1 cellular context compared by ENCODE assay signal in genomic region chr7:138625084-138625848, GRCh38.
A peak's percentile ranks its signal among the peaks of the same experiment; 100 is the strongest.
TF ChIP-seq lines count a peak whose summit lies in the region.

No MANE protein-coding gene starts in this region.

TF ChIP-seq in K562, 482 proteins besides CTCF, POLR2A, EP300 and RAD21 (continued from another document):
- TF ChIP-seq SFPQ (IDR thresholded peaks at IDR 0.05; ENCODE audit: low read depth, low read length) (no peak), PRPF4 (IDR thresholded peaks at IDR 0.05; ENCODE audit: insufficient read depth, low read depth, low read length, poor library complexity, severe bottlenecking) (no peak), ELF1 (tag; IDR thresholded peaks at IDR 0.05) (no peak), EHMT2 (IDR thresholded peaks at IDR 0.05) (no peak), CCNT2 (IDR thresholded peaks at IDR 0.05; ENCODE audit: borderline replicate concordance, extremely low read depth, insufficient read length, low read depth, low read length) (peak; percentile 17), KLF10 (CRISPR knock-in tag; IDR thresholded peaks at IDR 0.05) (no peak)
- TF ChIP-seq, protein P1, sequence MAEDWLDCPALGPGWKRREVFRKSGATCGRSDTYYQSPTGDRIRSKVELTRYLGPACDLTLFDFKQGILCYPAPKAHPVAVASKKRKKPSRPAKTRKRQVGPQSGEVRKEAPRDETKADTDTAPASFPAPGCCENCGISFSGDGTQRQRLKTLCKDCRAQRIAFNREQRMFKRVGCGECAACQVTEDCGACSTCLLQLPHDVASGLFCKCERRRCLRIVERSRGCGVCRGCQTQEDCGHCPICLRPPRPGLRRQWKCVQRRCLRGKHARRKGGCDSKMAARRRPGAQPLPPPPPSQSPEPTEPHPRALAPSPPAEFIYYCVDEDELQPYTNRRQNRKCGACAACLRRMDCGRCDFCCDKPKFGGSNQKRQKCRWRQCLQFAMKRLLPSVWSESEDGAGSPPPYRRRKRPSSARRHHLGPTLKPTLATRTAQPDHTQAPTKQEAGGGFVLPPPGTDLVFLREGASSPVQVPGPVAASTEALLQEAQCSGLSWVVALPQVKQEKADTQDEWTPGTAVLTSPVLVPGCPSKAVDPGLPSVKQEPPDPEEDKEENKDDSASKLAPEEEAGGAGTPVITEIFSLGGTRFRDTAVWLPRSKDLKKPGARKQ (CRISPR knock-in tag; IDR thresholded peaks at IDR 0.05): no peak
- TF ChIP-seq, protein P2, sequence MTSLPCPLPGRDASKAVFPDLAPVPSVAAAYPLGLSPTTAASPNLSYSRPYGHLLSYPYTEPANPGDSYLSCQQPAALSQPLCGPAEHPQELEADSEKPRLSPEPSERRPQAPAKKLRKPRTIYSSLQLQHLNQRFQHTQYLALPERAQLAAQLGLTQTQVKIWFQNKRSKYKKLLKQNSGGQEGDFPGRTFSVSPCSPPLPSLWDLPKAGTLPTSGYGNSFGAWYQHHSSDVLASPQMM (CRISPR knock-in tag; IDR thresholded peaks at IDR 0.05): no peak
